Comparison of ENCODE assay signal across 19 cellular contexts in the genomic region with DNA sequence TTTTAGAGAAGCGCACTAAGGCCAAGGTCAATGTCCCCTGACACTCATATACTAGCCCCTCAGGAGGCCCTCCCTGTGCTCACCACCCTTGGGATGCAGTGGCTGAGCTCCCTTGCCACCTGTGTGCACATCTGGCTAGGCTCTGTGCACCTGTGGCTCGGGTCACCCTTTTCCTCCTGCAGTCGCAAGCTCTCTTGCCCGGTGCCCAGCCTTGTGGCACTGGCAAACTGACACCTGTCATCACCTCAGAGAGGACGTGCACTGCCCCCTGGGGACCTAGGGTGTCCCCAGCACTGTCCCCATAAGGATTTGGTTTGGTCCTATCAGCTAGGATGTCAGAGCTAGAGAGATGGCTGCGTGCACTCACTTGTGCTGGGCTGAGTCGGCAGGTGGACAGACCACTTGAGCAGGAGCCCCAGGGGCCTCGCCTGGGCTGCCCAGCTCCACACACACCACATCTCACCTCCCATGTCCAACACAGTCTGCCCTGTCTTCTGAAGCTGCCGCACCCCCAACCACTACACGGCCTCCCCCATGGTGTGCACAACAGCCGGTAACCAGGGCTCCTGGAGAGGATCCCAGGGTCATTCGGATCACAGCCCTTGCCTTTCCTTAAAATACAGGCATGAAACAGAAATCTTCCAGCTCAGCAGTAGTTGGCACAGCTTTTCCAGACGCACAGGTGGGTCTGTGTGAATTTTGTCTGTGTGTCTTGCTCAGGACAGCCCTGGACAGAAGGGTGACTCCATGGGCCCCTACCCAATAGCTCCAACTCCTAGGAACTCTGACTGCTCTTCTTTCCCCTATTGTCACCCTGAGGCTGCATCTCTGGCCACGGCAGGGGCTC.
DNase-seq lines count a peak whose midpoint lies in the region; ATAC-seq and TF ChIP-seq lines count a peak whose summit lies in the region.
"Had no signal": no experiment of that assay in that cellular context is flagged by ENCODE, and none has a peak within 500 bp of the region (broad histone marks: within the 10 kb centered on the region; RNA-seq: fewer than 3 reads in every experiment).

No MANE protein-coding gene starts in this region.

- TF ChIP-seq CTCF in natural killer cell (IDR thresholded peaks at IDR 0.05) (no peak), colonic mucosa (IDR thresholded peaks at IDR 0.05) (no peak)

- H3K4me1 ChIP-seq in colonic mucosa = no peaks in the 10 kb centered on the region

- no peak overlapping the region for H3K27ac Mint-ChIP-seq in natural killer cell treated with Interleukin-12 subunit alpha and Interleukin-12 subunit beta and Interleukin-15 and Interleukin-18, amount 100 ng/mL, for 72 hours
- no peak overlapping the region for H3K27ac Mint-ChIP-seq in natural killer cell
- H3K27ac Mint-ChIP-seq: HFFc6 had no signal

- intact Hi-C loops in natural killer cell (cut with micrococcal nuclease) = no loop called here
- intact Hi-C loops in colonic mucosa (cut with DNase I) = no loop called here
- intact Hi-C loops in sciatic nerve (cut with DNase I) = no loop called here

- no peaks in the 10 kb centered on the region for H3K4me1 Mint-ChIP-seq in natural killer cell treated with Interleukin-12 subunit alpha and Interleukin-12 subunit beta and Interleukin-15 and Interleukin-18, amount 100 ng/mL, for 72 hours (ENCODE audit: low read depth in 2 of 2)
- H3K4me1 Mint-ChIP-seq in natural killer cell = no peaks in the 10 kb centered on the region

- no peak overlapping the region for H3K4me3 Mint-ChIP-seq in natural killer cell treated with Interleukin-12 subunit alpha and Interleukin-12 subunit beta and Interleukin-15 and Interleukin-18, amount 100 ng/mL, for 72 hours
- no peak overlapping the region for H3K4me3 Mint-ChIP-seq in natural killer cell
- H3K4me3 Mint-ChIP-seq: HFFc6 had no signal

- H3K4me3 ChIP-seq in colonic mucosa = no peak overlapping the region

- H3K36me3 ChIP-seq in colonic mucosa = no peaks in the 10 kb centered on the region

- no peak for ATAC-seq in natural killer cell treated with Interleukin-12 subunit alpha and Interleukin-12 subunit beta and Interleukin-15 and Interleukin-18, amount 100 ng/mL, for 72 hours
- ATAC-seq in natural killer cell (no peak), sciatic nerve (no peak), GM21447 (IDR thresholded peaks at IDR 0.05; ENCODE audit: unreplicated experiment) (no peak)
- ATAC-seq: Panc1, Right ventricle myocardium inferior had no signal

- H3K9me3 Mint-ChIP-seq in natural killer cell treated with Interleukin-12 subunit alpha and Interleukin-12 subunit beta and Interleukin-15 and Interleukin-18, amount 100 ng/mL, for 72 hours = no peaks in the 10 kb centered on the region
- no peaks in the 10 kb centered on the region for H3K9me3 Mint-ChIP-seq in natural killer cell
- H3K9me3 Mint-ChIP-seq: HFFc6 had no signal

- no peaks in the 10 kb centered on the region for H3K36me3 Mint-ChIP-seq in natural killer cell treated with Interleukin-12 subunit alpha and Interleukin-12 subunit beta and Interleukin-15 and Interleukin-18, amount 100 ng/mL, for 72 hours
- H3K36me3 Mint-ChIP-seq in natural killer cell = no peaks in the 10 kb centered on the region

- DNase-seq in natural killer cell treated with Interleukin-12 subunit alpha and Interleukin-12 subunit beta and Interleukin-15 and Interleukin-18, amount 100 ng/mL, for 72 hours (ENCODE audit: low spot score) = peak; percentile 40
- no peak for DNase-seq in natural killer cell
- peak; percentile 11 for DNase-seq in colonic mucosa
- DNase-seq in sciatic nerve (ENCODE audit: low spot score) = peak; percentile 23
- no peak for DNase-seq in pons (ENCODE audit: low spot score)
- no peak for DNase-seq in NK-92 (lab: John Stamatoyannopoulos, UW; ENCODE audit: unreplicated experiment)
- DNase-seq: ACHN, COR-L47, DMS153, GOT3, HFFc6, KG1, NCI-H1048, NCI-H146, NCI-H2081 treated with DMSO at 0.1 percent for 48 hours, NCI-H524 had no signal

- H3K27me3 ChIP-seq in colonic mucosa = no peaks in the 10 kb centered on the region

- no peak overlapping the region for H3K27ac ChIP-seq in colonic mucosa

- H3K9me3 ChIP-seq in colonic mucosa = no peaks in the 10 kb centered on the region

- H3K27me3 Mint-ChIP-seq in natural killer cell treated with Interleukin-12 subunit alpha and Interleukin-12 subunit beta and Interleukin-15 and Interleukin-18, amount 100 ng/mL, for 72 hours = peaks cover 11 to 14% of the 10 kb centered on the region in 2 donors
- no peaks in the 10 kb centered on the region for H3K27me3 Mint-ChIP-seq in natural killer cell (ENCODE audit: low read depth in 2 of 2)

- no peak overlapping the region for H3K9ac ChIP-seq in colonic mucosa (ENCODE audit: low read depth in 2 of 2, low read length in 2 of 2)

Comparison
In these comparisons a context has a peak if more than half of its experiments do, and no peak if none do; other contexts are left out.
1. DNase-seq: peak in natural killer cell treated with Interleukin-12 subunit alpha and Interleukin-12 subunit beta and Interleukin-15 and Interleukin-18, amount 100 ng/mL, for 72 hours (single experiment), colonic mucosa (single experiment) and sciatic nerve (single experiment); none in natural killer cell (single experiment), pons (single experiment) and NK-92 (single experiment).